1 cellular context compared by ENCODE assay signal in genomic region chr20:22411568-22412450, GRCh38.
A peak's percentile ranks its signal among the peaks of the same experiment; 100 is the strongest.
TF ChIP-seq lines count a peak whose summit lies in the region.

No MANE protein-coding gene starts in this region.

TF ChIP-seq in HepG2, 621 proteins besides CTCF, POLR2A, EP300 and RAD21 (continued from another document):
- TF ChIP-seq, protein P1, sequence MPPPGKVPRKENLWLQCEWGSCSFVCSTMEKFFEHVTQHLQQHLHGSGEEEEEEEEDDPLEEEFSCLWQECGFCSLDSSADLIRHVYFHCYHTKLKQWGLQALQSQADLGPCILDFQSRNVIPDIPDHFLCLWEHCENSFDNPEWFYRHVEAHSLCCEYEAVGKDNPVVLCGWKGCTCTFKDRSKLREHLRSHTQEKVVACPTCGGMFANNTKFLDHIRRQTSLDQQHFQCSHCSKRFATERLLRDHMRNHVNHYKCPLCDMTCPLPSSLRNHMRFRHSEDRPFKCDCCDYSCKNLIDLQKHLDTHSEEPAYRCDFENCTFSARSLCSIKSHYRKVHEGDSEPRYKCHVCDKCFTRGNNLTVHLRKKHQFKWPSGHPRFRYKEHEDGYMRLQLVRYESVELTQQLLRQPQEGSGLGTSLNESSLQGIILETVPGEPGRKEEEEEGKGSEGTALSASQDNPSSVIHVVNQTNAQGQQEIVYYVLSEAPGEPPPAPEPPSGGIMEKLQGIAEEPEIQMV (CRISPR knock-in tag; IDR thresholded peaks at IDR 0.05; ENCODE audit: low read depth) = 0 out of 2 replicates have a peak, but pooled peaks have one; percentile 45
- peak; percentile 77 for TF ChIP-seq POLR2AphosphoS5 (IDR thresholded peaks at IDR 0.05; ENCODE audit: low read depth, low read length)
- no peak for TF ChIP-seq ZNF672 (CRISPR knock-in tag; IDR thresholded peaks at IDR 0.05)
- TF ChIP-seq, protein P2, sequence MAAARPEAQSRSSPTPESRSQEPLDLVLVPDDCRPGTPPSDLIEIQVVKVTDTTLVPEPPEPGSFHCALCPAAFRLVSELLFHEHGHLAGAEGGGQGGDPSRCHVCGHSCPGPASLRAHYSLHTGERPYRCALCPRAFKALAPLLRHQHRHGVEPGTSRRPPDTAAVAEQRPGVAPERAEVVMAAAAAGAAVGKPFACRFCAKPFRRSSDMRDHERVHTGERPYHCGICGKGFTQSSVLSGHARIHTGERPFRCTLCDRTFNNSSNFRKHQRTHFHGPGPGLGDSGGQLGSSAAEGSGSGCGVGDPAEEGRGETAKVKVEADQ (CRISPR knock-in tag; IDR thresholded peaks at IDR 0.05; ENCODE audit: borderline replicate concordance) = peak; percentile 68; the same call in 1 of the 2 replicates
- TF ChIP-seq, protein P3, sequence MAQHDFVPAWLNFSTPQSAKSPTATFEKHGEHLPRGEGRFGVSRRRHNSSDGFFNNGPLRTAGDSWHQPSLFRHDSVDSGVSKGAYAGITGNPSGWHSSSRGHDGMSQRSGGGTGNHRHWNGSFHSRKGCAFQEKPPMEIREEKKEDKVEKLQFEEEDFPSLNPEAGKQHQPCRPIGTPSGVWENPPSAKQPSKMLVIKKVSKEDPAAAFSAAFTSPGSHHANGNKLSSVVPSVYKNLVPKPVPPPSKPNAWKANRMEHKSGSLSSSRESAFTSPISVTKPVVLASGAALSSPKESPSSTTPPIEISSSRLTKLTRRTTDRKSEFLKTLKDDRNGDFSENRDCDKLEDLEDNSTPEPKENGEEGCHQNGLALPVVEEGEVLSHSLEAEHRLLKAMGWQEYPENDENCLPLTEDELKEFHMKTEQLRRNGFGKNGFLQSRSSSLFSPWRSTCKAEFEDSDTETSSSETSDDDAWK (CRISPR knock-in tag; IDR thresholded peaks at IDR 0.05) = no peak
- no peak for TF ChIP-seq SKIL (CRISPR knock-in tag; IDR thresholded peaks at IDR 0.05; ENCODE audit: borderline replicate concordance)
- no peak for TF ChIP-seq TCF7 (IDR thresholded peaks at IDR 0.05; ENCODE audit: low read depth)
- TF ChIP-seq, protein P4, sequence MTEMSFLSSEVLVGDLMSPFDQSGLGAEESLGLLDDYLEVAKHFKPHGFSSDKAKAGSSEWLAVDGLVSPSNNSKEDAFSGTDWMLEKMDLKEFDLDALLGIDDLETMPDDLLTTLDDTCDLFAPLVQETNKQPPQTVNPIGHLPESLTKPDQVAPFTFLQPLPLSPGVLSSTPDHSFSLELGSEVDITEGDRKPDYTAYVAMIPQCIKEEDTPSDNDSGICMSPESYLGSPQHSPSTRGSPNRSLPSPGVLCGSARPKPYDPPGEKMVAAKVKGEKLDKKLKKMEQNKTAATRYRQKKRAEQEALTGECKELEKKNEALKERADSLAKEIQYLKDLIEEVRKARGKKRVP (CRISPR knock-in tag; IDR thresholded peaks at IDR 0.05) = peak; percentile 80 to 100
- peak; percentile 35; the same call in 1 of the 3 replicates for TF ChIP-seq MXI1 (IDR thresholded peaks at IDR 0.05; ENCODE audit: borderline replicate concordance, low read depth, low read length)
- 0 out of 2 replicates have a peak, but pooled peaks have one; percentile 27 for TF ChIP-seq SP5 (CRISPR knock-in tag; IDR thresholded peaks at IDR 0.05; ENCODE audit: borderline replicate concordance, low read depth)
- TF ChIP-seq ZNF501 (CRISPR knock-in tag; IDR thresholded peaks at IDR 0.05) = peak; percentile 90
- peak; percentile 89; the same call in 1 of the 2 replicates for TF ChIP-seq CBX5 (CRISPR knock-in tag; IDR thresholded peaks at IDR 0.05; ENCODE audit: borderline replicate concordance)
- 0 out of 2 replicates have a peak, but pooled peaks have one; percentile 5 for TF ChIP-seq CCDC6 (CRISPR knock-in tag; IDR thresholded peaks at IDR 0.05)
- TF ChIP-seq PAF1 (CRISPR knock-in tag; IDR thresholded peaks at IDR 0.05) = no peak
- peak; percentile 53 for TF ChIP-seq YY1 (IDR thresholded peaks at IDR 0.05; ENCODE audit: insufficient read depth, insufficient replicate concordance, low read depth, low read length)
- TF ChIP-seq DMAP1 (CRISPR knock-in tag; IDR thresholded peaks at IDR 0.05) = peak; percentile 83
- no peak for TF ChIP-seq ZFP37 (CRISPR knock-in tag; IDR thresholded peaks at IDR 0.05; ENCODE audit: borderline replicate concordance)
- TF ChIP-seq ZNF34 (CRISPR knock-in tag; IDR thresholded peaks at IDR 0.05; ENCODE audit: borderline replicate concordance) = peak; percentile 94
- no peak for TF ChIP-seq FOXA1 (IDR thresholded peaks at IDR 0.05)
- peak; percentile 90 for TF ChIP-seq FOXA1 (CRISPR knock-in tag; IDR thresholded peaks at IDR 0.05)
- TF ChIP-seq BCL6 (CRISPR knock-in tag; IDR thresholded peaks at IDR 0.05) = peak; percentile 90
- no peak for TF ChIP-seq ZNF549 (CRISPR knock-in tag; IDR thresholded peaks at IDR 0.05)
- TF ChIP-seq SRF (IDR thresholded peaks at IDR 0.05; ENCODE audit: low read depth, low read length) = no peak
- TF ChIP-seq ZNF891 (CRISPR knock-in tag; IDR thresholded peaks at IDR 0.05) = no peak
- TF ChIP-seq ZSCAN29 (CRISPR knock-in tag; conservative IDR thresholded peaks at IDR 0.05) = peak; percentile 55; the same call in 1 of the 2 replicates
- TF ChIP-seq TSC22D2 (CRISPR knock-in tag; IDR thresholded peaks at IDR 0.05; ENCODE audit: borderline replicate concordance) = no peak; the same call in none of the 2 replicates
- TF ChIP-seq ZNF510 (CRISPR knock-in tag; IDR thresholded peaks at IDR 0.05; ENCODE audit: low read depth) = no peak
- TF ChIP-seq SALL1 (CRISPR knock-in tag; IDR thresholded peaks at IDR 0.05) = peak; percentile 81; the same call in 1 of the 2 replicates
- TF ChIP-seq ZBTB38 (CRISPR knock-in tag; IDR thresholded peaks at IDR 0.05) = peak; percentile 86
- TF ChIP-seq, protein P5, sequence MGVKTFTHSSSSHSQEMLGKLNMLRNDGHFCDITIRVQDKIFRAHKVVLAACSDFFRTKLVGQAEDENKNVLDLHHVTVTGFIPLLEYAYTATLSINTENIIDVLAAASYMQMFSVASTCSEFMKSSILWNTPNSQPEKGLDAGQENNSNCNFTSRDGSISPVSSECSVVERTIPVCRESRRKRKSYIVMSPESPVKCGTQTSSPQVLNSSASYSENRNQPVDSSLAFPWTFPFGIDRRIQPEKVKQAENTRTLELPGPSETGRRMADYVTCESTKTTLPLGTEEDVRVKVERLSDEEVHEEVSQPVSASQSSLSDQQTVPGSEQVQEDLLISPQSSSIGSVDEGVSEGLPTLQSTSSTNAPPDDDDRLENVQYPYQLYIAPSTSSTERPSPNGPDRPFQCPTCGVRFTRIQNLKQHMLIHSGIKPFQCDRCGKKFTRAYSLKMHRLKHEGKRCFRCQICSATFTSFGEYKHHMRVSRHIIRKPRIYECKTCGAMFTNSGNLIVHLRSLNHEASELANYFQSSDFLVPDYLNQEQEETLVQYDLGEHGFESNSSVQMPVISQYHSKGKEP (CRISPR knock-in tag; IDR thresholded peaks at IDR 0.05) = no peak
- TF ChIP-seq ZNF160 (CRISPR knock-in tag; IDR thresholded peaks at IDR 0.05) = no peak
- TF ChIP-seq SRSF4 (IDR thresholded peaks at IDR 0.05; ENCODE audit: low read depth, low read length, poor library complexity, severe bottlenecking) = no peak
- no peak for TF ChIP-seq NFIB (CRISPR knock-in tag; IDR thresholded peaks at IDR 0.05; ENCODE audit: borderline replicate concordance)
- TF ChIP-seq ZNF749 (CRISPR knock-in tag; IDR thresholded peaks at IDR 0.05; ENCODE audit: borderline replicate concordance) = no peak; the same call in 1 of the 2 replicates
- TF ChIP-seq, protein P6, sequence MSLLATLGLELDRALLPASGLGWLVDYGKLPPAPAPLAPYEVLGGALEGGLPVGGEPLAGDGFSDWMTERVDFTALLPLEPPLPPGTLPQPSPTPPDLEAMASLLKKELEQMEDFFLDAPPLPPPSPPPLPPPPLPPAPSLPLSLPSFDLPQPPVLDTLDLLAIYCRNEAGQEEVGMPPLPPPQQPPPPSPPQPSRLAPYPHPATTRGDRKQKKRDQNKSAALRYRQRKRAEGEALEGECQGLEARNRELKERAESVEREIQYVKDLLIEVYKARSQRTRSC (CRISPR knock-in tag; IDR thresholded peaks at IDR 0.05; ENCODE audit: low read depth) = no peak
- no peak for TF ChIP-seq RAD51 (IDR thresholded peaks at IDR 0.05; ENCODE audit: borderline replicate concordance)
- TF ChIP-seq ZBTB49 (CRISPR knock-in tag; IDR thresholded peaks at IDR 0.05; ENCODE audit: borderline replicate concordance) = no peak
- TF ChIP-seq CERS6 (CRISPR knock-in tag; IDR thresholded peaks at IDR 0.05) = no peak
- TF ChIP-seq ZNF777 (CRISPR knock-in tag; IDR thresholded peaks at IDR 0.05) = no peak
- no peak for TF ChIP-seq GPN1 (CRISPR knock-in tag; IDR thresholded peaks at IDR 0.05; ENCODE audit: borderline replicate concordance)
- TF ChIP-seq ETV5 (CRISPR knock-in tag; IDR thresholded peaks at IDR 0.05; ENCODE audit: borderline replicate concordance) = peak; percentile 43; the same call in 1 of the 2 replicates
- no peak for TF ChIP-seq ZNF337 (CRISPR knock-in tag; IDR thresholded peaks at IDR 0.05; ENCODE audit: borderline replicate concordance, low read depth)
